Comparison of ENCODE assay signal across 16 cellular contexts in genomic region chr6:36808634-36809033, GRCh38. TPM values are rescaled to one million over a fixed set of nuclear protein-coding genes. Genes with fewer than 3 reads are reported as not detected.
DNase-seq lines count a peak whose midpoint lies in the region; ATAC-seq and TF ChIP-seq lines count a peak whose summit lies in the region.
"Had no signal": no experiment of that assay in that cellular context is flagged by ENCODE, and none has a peak within 500 bp of the region (broad histone marks: within the 10 kb centered on the region; RNA-seq: fewer than 3 reads in every experiment).

No MANE protein-coding gene starts in this region.

- TF ChIP-seq CTCF in nephron (IDR thresholded peaks at IDR 0.05; ENCODE audit: unreplicated experiment in 3 of 3) = no peak
- TF ChIP-seq CTCF in left ventricle myocardium inferior (IDR thresholded peaks at IDR 0.05; ENCODE audit: borderline replicate concordance) = no peak

- H2BK15ac ChIP-seq in neuronal stem cell (ENCODE audit: low read length) = no peak overlapping the region

- CTCF ChIA-PET in activated CD8-positive, alpha-beta memory T cell treated with anti-CD3 and anti-CD28 coated beads, Interleukin-2, amount 10 ng/mL, durations not matched to agents 7 days and 5 days (lab: Charles Lee) = interaction anchor here (1.3 kb wide), 1 partner anchor 42 kb away, joined by 3 read pairs; no protein-coding TSS in a partner anchor

- no peaks in the 10 kb centered on the region for H3K9me3 ChIP-seq in neuronal stem cell (replicated peaks in 1 of 2; ENCODE audit: control insufficient read depth in 2 of 2, insufficient read depth in 1 of 2, low read depth in 1 of 2, low read length in 2 of 2)
- H3K9me3 ChIP-seq in left ventricle myocardium inferior (replicated peaks) = no peaks in the 10 kb centered on the region
- H3K9me3 ChIP-seq: HAP-1 had no signal

- no peaks in the 10 kb centered on the region for H3K79me1 ChIP-seq in neuronal stem cell (ENCODE audit: low read depth, low read length)

- WGBS in neuronal stem cell (ENCODE audit: extremely low coverage in 2 of 2, insufficient read length in 2 of 2, insufficient replicate concordance in 1 of 2), 2 donors = no CpG with 5 or more reads among the region's 5 CpGs

- H2AK5ac ChIP-seq in neuronal stem cell (ENCODE audit: low read depth, low read length) = no peak overlapping the region

- H3K27me3 ChIP-seq in neuronal stem cell (ENCODE audit: control insufficient read depth in 3 of 3, insufficient read depth in 3 of 3, low read depth in 1 of 3, low read length in 3 of 3) (peaks cover 0 to 11% (median 0%) of the 10 kb centered on the region in 3 experiments), left ventricle myocardium inferior (ENCODE audit: low read depth) (no peaks in the 10 kb centered on the region)

- H3K36me3 Mint-ChIP-seq in activated T-helper 17 cell treated with anti-CD3 and anti-CD28 coated beads, Interleukin-2, amount 50 U/mL, for 72 hours (ENCODE audit: low read depth) = no peaks in the 10 kb centered on the region
- no peaks in the 10 kb centered on the region for H3K36me3 Mint-ChIP-seq in nephron (ENCODE audit: low read depth)
- no peaks in the 10 kb centered on the region for H3K36me3 Mint-ChIP-seq in activated naive CD8-positive, alpha-beta T cell treated with anti-CD3 and anti-CD28 coated beads, Interleukin-2, amount 50 U/mL, for 24 hours (ENCODE audit: low read depth)
- H3K36me3 Mint-ChIP-seq in activated CD8-positive, alpha-beta memory T cell treated with anti-CD3 and anti-CD28 coated beads, Interleukin-2, amount 10 ng/mL, durations not matched to agents 7 days and 5 days = no peaks in the 10 kb centered on the region
- H3K36me3 Mint-ChIP-seq: CD4-positive, alpha-beta memory T cell had no signal

- H3K4me1 Mint-ChIP-seq in activated T-helper 17 cell treated with anti-CD3 and anti-CD28 coated beads, Interleukin-2, amount 50 U/mL, for 72 hours = no peaks in the 10 kb centered on the region
- peaks cover 51% of the 10 kb centered on the region for H3K4me1 Mint-ChIP-seq in nephron
- H3K4me1 Mint-ChIP-seq in activated naive CD8-positive, alpha-beta T cell treated with anti-CD3 and anti-CD28 coated beads, Interleukin-2, amount 50 U/mL, for 24 hours = no peaks in the 10 kb centered on the region
- no peaks in the 10 kb centered on the region for H3K4me1 Mint-ChIP-seq in activated CD8-positive, alpha-beta memory T cell treated with anti-CD3 and anti-CD28 coated beads, Interleukin-2, amount 10 ng/mL, durations not matched to agents 7 days and 5 days
- H3K4me1 Mint-ChIP-seq: CD4-positive, alpha-beta memory T cell had no signal

- H2BK120ac ChIP-seq in neuronal stem cell (ENCODE audit: low read depth, low read length) = no peak overlapping the region

- peak overlapping the region; percentile 64 for H2BK12ac ChIP-seq in neuronal stem cell (ENCODE audit: low read length)

- H3K4ac ChIP-seq in neuronal stem cell (ENCODE audit: low read length) = no peak overlapping the region

- no peak for ATAC-seq in activated T-helper 17 cell treated with anti-CD3 and anti-CD28 coated beads, Interleukin-2, amount 50 U/mL, for 72 hours (replicated peaks)
- ATAC-seq in activated naive CD8-positive, alpha-beta T cell treated with anti-CD3 and anti-CD28 coated beads, Interleukin-2, amount 50 U/mL, for 24 hours = no peak
- ATAC-seq in activated CD8-positive, alpha-beta memory T cell treated with anti-CD3 and anti-CD28 coated beads, Interleukin-2, amount 10 ng/mL, durations not matched to agents 7 days and 5 days = no peak

- no peak overlapping the region for H4K8ac ChIP-seq in neuronal stem cell (ENCODE audit: low read depth, low read length)

- H3K14ac ChIP-seq in neuronal stem cell (ENCODE audit: low read length) = no peak overlapping the region

- no peak overlapping the region for H3K27ac ChIP-seq in neuronal stem cell (replicated peaks; ENCODE audit: low read length)
- H3K27ac ChIP-seq in left ventricle myocardium inferior (replicated peaks) = no peak overlapping the region

- peak overlapping the region; percentile 20 for H3K27ac Mint-ChIP-seq in activated T-helper 17 cell treated with anti-CD3 and anti-CD28 coated beads, Interleukin-2, amount 50 U/mL, for 72 hours
- H3K27ac Mint-ChIP-seq in nephron = peak overlapping the region in 2 of 3 experiments; percentile 35 to 77
- no peak overlapping the region for H3K27ac Mint-ChIP-seq in activated naive CD8-positive, alpha-beta T cell treated with anti-CD3 and anti-CD28 coated beads, Interleukin-2, amount 50 U/mL, for 24 hours
- H3K27ac Mint-ChIP-seq in activated CD8-positive, alpha-beta memory T cell treated with anti-CD3 and anti-CD28 coated beads, Interleukin-2, amount 10 ng/mL, durations not matched to agents 7 days and 5 days = no peak overlapping the region

- no peak overlapping the region for H3K4me2 ChIP-seq in neuronal stem cell (ENCODE audit: insufficient read depth, low read length, poor library complexity, severe bottlenecking)

- H2BK5ac ChIP-seq in neuronal stem cell (ENCODE audit: low read length) = no peak overlapping the region

- peaks cover 7% of the 10 kb centered on the region for H3K27me3 Mint-ChIP-seq in activated T-helper 17 cell treated with anti-CD3 and anti-CD28 coated beads, Interleukin-2, amount 50 U/mL, for 72 hours
- peaks cover 29% of the 10 kb centered on the region for H3K27me3 Mint-ChIP-seq in nephron (ENCODE audit: low read depth)
- peaks cover 4% of the 10 kb centered on the region for H3K27me3 Mint-ChIP-seq in activated naive CD8-positive, alpha-beta T cell treated with anti-CD3 and anti-CD28 coated beads, Interleukin-2, amount 50 U/mL, for 24 hours
- peaks cover 28% of the 10 kb centered on the region for H3K27me3 Mint-ChIP-seq in activated CD8-positive, alpha-beta memory T cell treated with anti-CD3 and anti-CD28 coated beads, Interleukin-2, amount 10 ng/mL, durations not matched to agents 7 days and 5 days

- H4K91ac ChIP-seq in neuronal stem cell (ENCODE audit: low read depth, low read length, poor library complexity) = peak overlapping the region; percentile 5

- no peak overlapping the region for H3K4me3 Mint-ChIP-seq in activated T-helper 17 cell treated with anti-CD3 and anti-CD28 coated beads, Interleukin-2, amount 50 U/mL, for 72 hours
- H3K4me3 Mint-ChIP-seq in nephron = no peak overlapping the region
- no peak overlapping the region for H3K4me3 Mint-ChIP-seq in activated naive CD8-positive, alpha-beta T cell treated with anti-CD3 and anti-CD28 coated beads, Interleukin-2, amount 50 U/mL, for 24 hours
- no peak overlapping the region for H3K4me3 Mint-ChIP-seq in activated CD8-positive, alpha-beta memory T cell treated with anti-CD3 and anti-CD28 coated beads, Interleukin-2, amount 10 ng/mL, durations not matched to agents 7 days and 5 days
- H3K4me3 Mint-ChIP-seq: CD4-positive, alpha-beta memory T cell had no signal

- H3K9ac ChIP-seq in neuronal stem cell (ENCODE audit: low read depth, low read length, poor library complexity) = no peak overlapping the region

- H3K18ac ChIP-seq in neuronal stem cell (ENCODE audit: low read length) = no peak overlapping the region

- no peaks in the 10 kb centered on the region for H3K9me3 Mint-ChIP-seq in activated T-helper 17 cell treated with anti-CD3 and anti-CD28 coated beads, Interleukin-2, amount 50 U/mL, for 72 hours
- H3K9me3 Mint-ChIP-seq in nephron = no peaks in the 10 kb centered on the region
- H3K9me3 Mint-ChIP-seq in activated naive CD8-positive, alpha-beta T cell treated with anti-CD3 and anti-CD28 coated beads, Interleukin-2, amount 50 U/mL, for 24 hours = no peaks in the 10 kb centered on the region
- H3K9me3 Mint-ChIP-seq in activated CD8-positive, alpha-beta memory T cell treated with anti-CD3 and anti-CD28 coated beads, Interleukin-2, amount 10 ng/mL, durations not matched to agents 7 days and 5 days (ENCODE audit: low read depth) = no peaks in the 10 kb centered on the region
- H3K9me3 Mint-ChIP-seq: CD4-positive, alpha-beta memory T cell had no signal

- no peak overlapping the region for H2AFZ ChIP-seq in neuronal stem cell (ENCODE audit: low read length)

- intact Hi-C loops in left ventricle myocardium inferior (cut with micrococcal nuclease) = no loop called here

- no peak overlapping the region for H3K23ac ChIP-seq in neuronal stem cell (ENCODE audit: low read depth, low read length, poor library complexity)

- H3K4me3 ChIP-seq in neuronal stem cell (ENCODE audit: low read length in 2 of 2) (no peak overlapping the region), left ventricle myocardium inferior (no peak overlapping the region)
- H3K4me3 ChIP-seq: HAP-1 had no signal

- H3K36me3 ChIP-seq in neuronal stem cell (replicated peaks in 1 of 2; ENCODE audit: control insufficient read depth in 2 of 2, insufficient read depth in 2 of 2, low read length in 2 of 2) (no peaks in the 10 kb centered on the region), left ventricle myocardium inferior (no peaks in the 10 kb centered on the region)
- H3K36me3 ChIP-seq: HAP-1 had no signal

- no peak for DNase-seq in neuronal stem cell (ENCODE audit: low spot score)
- no peak for DNase-seq in activated naive CD8-positive, alpha-beta T cell treated with anti-CD3 and anti-CD28 coated beads, Interleukin-2, amount 50 U/mL, for 24 hours
- DNase-seq in left ventricle myocardium inferior = no peak
- no peak for DNase-seq in activated CD8-positive, alpha-beta memory T cell treated with anti-CD3 and anti-CD28 coated beads, Interleukin-2, amount 10 ng/mL, durations not matched to agents 7 days and 5 days
- DNase-seq: C1 segment of cervical spinal cord; Calu3; CD4-positive, alpha-beta memory T cell; COR-L47; DMS53; DMS79 treated with DMSO at 0.1 percent for 48 hours; GF-D8; GOT3 had no signal

- H3K4me1 ChIP-seq in neuronal stem cell (ENCODE audit: control insufficient read depth in 2 of 2, insufficient read depth in 1 of 2, low read depth in 1 of 2, low read length in 2 of 2) (peaks cover 22 to 23% of the 10 kb centered on the region in 2 donors), left ventricle myocardium inferior (peaks cover 8% of the 10 kb centered on the region)

RNA-seq across cellular contexts. Expression of gene CPNE5, which starts 30.6 kb away (rescaled TPM):
- 1 to 10 TPM; 2.2 to 3.9 TPM for total RNA-seq in activated T-helper 17 cell treated with anti-CD3 and anti-CD28 coated beads, Interleukin-2, amount 50 U/mL, for 72 hours
- 1.1 TPM for polyA plus RNA-seq in neuronal stem cell (2013, experiment 1 of 2)
- 1.3 TPM for polyA plus RNA-seq in neuronal stem cell (2013, experiment 2 of 2)
- 26.5 TPM for total RNA-seq in left ventricle myocardium inferior
- total RNA-seq in activated CD8-positive, alpha-beta memory T cell treated with anti-CD3 and anti-CD28 coated beads, Interleukin-2, amount 10 ng/mL, durations not matched to agents 7 days and 5 days = under 1 TPM; 0.79 to 0.94 TPM
- total RNA-seq: A172, Calu3 had no signal

Comparison
In these comparisons a context has a peak if more than half of its experiments do, and no peak if none do; other contexts are left out.
1. H3K27ac Mint-ChIP-seq: peak in activated T-helper 17 cell treated with anti-CD3 and anti-CD28 coated beads, Interleukin-2, amount 50 U/mL, for 72 hours (single experiment) and nephron (2 of 3); none in activated naive CD8-positive, alpha-beta T cell treated with anti-CD3 and anti-CD28 coated beads, Interleukin-2, amount 50 U/mL, for 24 hours (single experiment) and activated CD8-positive, alpha-beta memory T cell treated with anti-CD3 and anti-CD28 coated beads, Interleukin-2, amount 10 ng/mL, durations not matched to agents 7 days and 5 days (single experiment).